10 cellular contexts compared by ENCODE assay signal in the genomic region with DNA sequence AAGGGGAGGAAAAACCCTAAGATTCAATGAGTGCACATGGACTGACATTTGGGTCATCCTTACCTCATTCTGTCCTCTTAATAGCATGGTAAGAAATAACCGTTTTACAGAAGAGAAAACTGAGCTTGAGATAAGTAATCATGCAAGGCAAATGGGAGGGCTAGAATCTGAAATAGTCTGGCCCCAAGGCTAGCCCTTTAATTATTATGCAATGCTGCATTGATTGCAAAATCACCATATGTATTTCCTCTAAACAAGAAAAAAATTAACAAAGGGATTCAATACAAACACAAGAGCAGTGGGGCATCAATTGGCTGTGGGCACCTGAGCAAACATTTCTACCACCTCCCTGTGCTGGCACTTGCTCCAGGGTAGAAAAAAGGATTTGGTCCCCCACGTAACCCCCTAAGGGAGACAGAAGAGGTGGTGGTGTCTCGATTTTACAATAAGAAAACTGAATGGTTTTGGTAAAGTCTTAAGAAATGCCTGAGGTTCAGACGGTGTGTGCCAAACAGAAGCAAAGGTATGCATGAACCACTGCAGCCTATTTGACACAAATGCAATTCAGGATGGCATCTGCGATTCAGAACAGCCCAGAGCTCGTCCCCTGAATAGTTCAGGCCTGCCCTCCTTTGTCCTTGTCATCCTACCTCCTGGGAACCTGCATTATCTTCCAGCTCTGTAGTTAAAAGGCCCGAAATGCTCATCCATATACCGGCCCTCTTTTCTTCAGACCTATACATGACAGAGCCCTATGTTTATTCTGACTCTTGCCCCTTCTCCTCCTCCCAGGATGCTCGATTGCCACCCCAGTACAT. TPM values are rescaled to one million over a fixed set of nuclear protein-coding genes. Genes with fewer than 3 reads are reported as not detected.
DNase-seq lines count a peak whose midpoint lies in the region; ATAC-seq, FAIRE-seq and TF ChIP-seq lines count a peak whose summit lies in the region.
"Had no signal": no experiment of that assay in that cellular context is flagged by ENCODE, and none has a peak within 500 bp of the region (broad histone marks: within the 10 kb centered on the region; RNA-seq: fewer than 3 reads in every experiment).

No MANE protein-coding gene starts in this region.

- H3K4me1 ChIP-seq in left ventricle myocardium inferior (peaks cover 20% of the 10 kb centered on the region), upper lobe of right lung (peaks cover 17% of the 10 kb centered on the region), small intestine (ENCODE audit: control insufficient read depth in 2 of 2, insufficient read depth in 1 of 2, low read depth in 1 of 2, low read length in 1 of 2) (peaks cover 0 to 3% of the 10 kb centered on the region in 2 donors)

- peak overlapping the region; percentile 9 for H3K27ac Mint-ChIP-seq in endothelial cell (ENCODE audit: unreplicated experiment)

- no peaks in the 10 kb centered on the region for H3K36me3 ChIP-seq in left ventricle myocardium inferior
- no peaks in the 10 kb centered on the region for H3K36me3 ChIP-seq in upper lobe of right lung
- no peaks in the 10 kb centered on the region for H3K36me3 ChIP-seq in small intestine (ENCODE audit: control insufficient read depth in 2 of 2, insufficient read depth in 2 of 2, low read length in 2 of 2)
- H3K36me3 ChIP-seq: spleen, tibial nerve had no signal

- H3K36me3 Mint-ChIP-seq in endothelial cell (ENCODE audit: low read depth, unreplicated experiment) = peaks cover 31% of the 10 kb centered on the region

- intact Hi-C loops in Right ventricle myocardium inferior (cut with DNase I) (no loop called here), left ventricle myocardium inferior (cut with micrococcal nuclease) (no loop called here), upper lobe of right lung (cut with DNase I) (no loop called here)

- DNase-seq in Right ventricle myocardium inferior (ENCODE audit: missing footprints) = no peak
- no peak for DNase-seq in left ventricle myocardium inferior
- DNase-seq in NCI-H345 treated with DMSO at 0.1 percent for 48 hours (lab: John Stamatoyannopoulos, UW; ENCODE audit: unreplicated experiment) = peak; percentile 46
- no peak for DNase-seq in endothelial cell (ENCODE audit: low spot score)
- DNase-seq in upper lobe of right lung = no peak
- DNase-seq in GM10266 (ENCODE audit: extremely low spot score) = no peak
- DNase-seq in small intestine = no peak
- DNase-seq in iPS-NIHi7 (ENCODE audit: extremely low spot score) = no peak
- DNase-seq: spleen had no signal

- H3K9me3 Mint-ChIP-seq in endothelial cell (ENCODE audit: unreplicated experiment) = no peaks in the 10 kb centered on the region

- H3K27ac ChIP-seq in left ventricle myocardium inferior (replicated peaks) = no peak overlapping the region
- H3K27ac ChIP-seq in upper lobe of right lung = no peak overlapping the region
- no peak overlapping the region for H3K27ac ChIP-seq in small intestine (ENCODE audit: low read depth in 1 of 2, low read length in 1 of 2)

- TF ChIP-seq CTCF in left ventricle myocardium inferior (IDR thresholded peaks at IDR 0.05; ENCODE audit: borderline replicate concordance) (no peak), endothelial cell (IDR thresholded peaks at IDR 0.05; ENCODE audit: unreplicated experiment) (no peak), upper lobe of right lung (IDR thresholded peaks at IDR 0.05) (no peak), GM10266 (IDR thresholded peaks at IDR 0.05; ENCODE audit: control insufficient read depth, insufficient read depth, low read depth, missing control alignments) (no peak)

- peaks cover 23% of the 10 kb centered on the region for H3K4me1 Mint-ChIP-seq in endothelial cell (ENCODE audit: unreplicated experiment)

- H3K4me3 Mint-ChIP-seq in endothelial cell (ENCODE audit: unreplicated experiment) = no peak overlapping the region

- H3K27me3 Mint-ChIP-seq in endothelial cell (ENCODE audit: unreplicated experiment) = peaks cover 2% of the 10 kb centered on the region

- H3K9me3 ChIP-seq in left ventricle myocardium inferior (replicated peaks) = no peaks in the 10 kb centered on the region
- no peaks in the 10 kb centered on the region for H3K9me3 ChIP-seq in upper lobe of right lung
- H3K9me3 ChIP-seq in small intestine (ENCODE audit: control insufficient read depth, low read depth) = no peaks in the 10 kb centered on the region
- H3K9me3 ChIP-seq: spleen, tibial nerve had no signal

- WGBS in small intestine, 3 donors = 73 to 84% (median 74%) methylated on average over 9 of the region's 9 CpGs

- no peak for FAIRE-seq in small intestine (lab: Jason Lieb, UNC)

- peak; percentile 15 for ATAC-seq in Right ventricle myocardium inferior
- ATAC-seq in upper lobe of right lung = peak; percentile 28

- H3K4me3 ChIP-seq in left ventricle myocardium inferior = no peak overlapping the region
- no peak overlapping the region for H3K4me3 ChIP-seq in upper lobe of right lung
- H3K4me3 ChIP-seq in small intestine (ENCODE audit: low read depth in 1 of 2, low read length in 2 of 2) = no peak overlapping the region
- H3K4me3 ChIP-seq: spleen, tibial nerve had no signal

- H3K27me3 ChIP-seq in left ventricle myocardium inferior (ENCODE audit: low read depth) (no peaks in the 10 kb centered on the region), upper lobe of right lung (no peaks in the 10 kb centered on the region), small intestine (ENCODE audit: control insufficient read depth in 2 of 2, insufficient read depth in 2 of 2, low read length in 2 of 2) (no peaks in the 10 kb centered on the region)
- H3K27me3 ChIP-seq: spleen, tibial nerve had no signal

RNA-seq across cellular contexts. Expression of gene PIP4K2A, which starts 23.6 kb away (rescaled TPM):
- 14.0 TPM for total RNA-seq in Right ventricle myocardium inferior
- total RNA-seq in left ventricle myocardium inferior = 12.6 TPM
- total RNA-seq in endothelial cell (ENCODE audit: unreplicated experiment) = 110 TPM
- total RNA-seq in upper lobe of right lung = 61.2 TPM
- 10 to 100 TPM in 1 of 3 donors, 1 to 10 TPM in 2; 4.5 to 11.3 (median 7.7) TPM for polyA plus RNA-seq in small intestine
